8 cellular contexts compared by ENCODE assay signal in the genomic region with DNA sequence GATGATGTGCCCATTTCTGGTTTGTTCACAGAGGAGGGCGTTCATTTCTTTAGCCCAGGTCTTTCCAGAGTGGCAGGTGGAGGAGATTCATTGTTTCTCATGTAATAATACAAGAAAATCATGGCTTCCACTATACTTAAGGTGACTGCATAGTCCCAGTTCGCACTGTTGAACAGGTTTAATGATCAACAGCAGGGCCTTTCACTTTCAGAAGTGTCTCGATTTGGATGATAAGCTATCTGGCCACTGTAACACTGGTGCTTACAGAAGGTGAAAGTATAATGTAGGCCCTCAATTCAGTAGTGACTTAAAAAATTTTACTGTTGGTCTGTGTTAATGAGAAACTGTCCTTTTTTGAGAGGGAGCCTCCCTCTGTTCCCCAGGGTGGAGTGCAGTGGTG. TPM values are rescaled to one million over a fixed set of nuclear protein-coding genes. Genes with fewer than 3 reads are reported as not detected.
DNase-seq lines count a peak whose midpoint lies in the region; ATAC-seq and TF ChIP-seq lines count a peak whose summit lies in the region.

No MANE protein-coding gene starts in this region.

- H2AFZ ChIP-seq in OCI-LY1 (ENCODE audit: low read length): no peak overlapping the region

- H3K9me3 Mint-ChIP-seq in glutamatergic neuron (ENCODE audit: unreplicated experiment): peaks cover 7% of the 10 kb centered on the region

- peak; percentile 46 for ATAC-seq in GM18498 (IDR thresholded peaks at IDR 0.05; ENCODE audit: unreplicated experiment)
- peak; percentile 52 for ATAC-seq in GM21825 (IDR thresholded peaks at IDR 0.05; ENCODE audit: unreplicated experiment)
- no peak for ATAC-seq in upper lobe of right lung

- peak overlapping the region; percentile 87 for H3K9ac ChIP-seq in OCI-LY1 (ENCODE audit: low read length)

- H3K27me3 Mint-ChIP-seq in glutamatergic neuron (ENCODE audit: unreplicated experiment): peaks cover 2% of the 10 kb centered on the region

- intact Hi-C loops in upper lobe of right lung (cut with DNase I) (no loop called here), posterior vena cava (cut with DNase I) (no loop called here)

- H3K36me3 ChIP-seq in OCI-LY1 (ENCODE audit: insufficient read depth, low read length) (peaks cover 28% of the 10 kb centered on the region; the same call in 1 of the 2 replicates), upper lobe of right lung (peaks cover 27% of the 10 kb centered on the region)

- DNase-seq in glutamatergic neuron: no peak
- DNase-seq in upper lobe of right lung: no peak
- DNase-seq in posterior vena cava (ENCODE audit: low spot score): no peak
- no peak for DNase-seq in middle frontal gyrus (ENCODE audit: extremely low spot score, low spot score)
- DNase-seq in NCI-H1436 treated with DMSO at 0.1 percent for 48 hours (lab: John Stamatoyannopoulos, UW): no peak

- H3K9me3 ChIP-seq in OCI-LY1 (ENCODE audit: low read length): no peaks in the 10 kb centered on the region
- H3K9me3 ChIP-seq in upper lobe of right lung: no peaks in the 10 kb centered on the region

- TF ChIP-seq CTCF in OCI-LY1 (IDR thresholded peaks at IDR 0.05; ENCODE audit: low read length) (no peak), glutamatergic neuron (IDR thresholded peaks at IDR 0.05; ENCODE audit: partially characterized antibody, unreplicated experiment) (no peak), upper lobe of right lung (IDR thresholded peaks at IDR 0.05) (no peak)

- H3K27me3 ChIP-seq in OCI-LY1 (ENCODE audit: insufficient read depth, low read length) (no peaks in the 10 kb centered on the region), upper lobe of right lung (no peaks in the 10 kb centered on the region)

- H3F3A ChIP-seq in OCI-LY1 (ENCODE audit: insufficient read depth, low read length): no peaks in the 10 kb centered on the region

- H3K79me2 ChIP-seq in OCI-LY1 (ENCODE audit: insufficient read depth, low read length): peaks cover 20% of the 10 kb centered on the region

- peaks cover 9% of the 10 kb centered on the region for H3K4me1 Mint-ChIP-seq in glutamatergic neuron (ENCODE audit: low read depth, unreplicated experiment)

- H3K9me2 ChIP-seq in OCI-LY1 (ENCODE audit: low read depth, low read length): no peaks in the 10 kb centered on the region

- no peak overlapping the region for H3K27ac Mint-ChIP-seq in glutamatergic neuron (ENCODE audit: unreplicated experiment)

- no peaks in the 10 kb centered on the region for H3K36me3 Mint-ChIP-seq in glutamatergic neuron (ENCODE audit: unreplicated experiment)

- H3K4me3 Mint-ChIP-seq in glutamatergic neuron (ENCODE audit: unreplicated experiment): peak overlapping the region; percentile 98

- H3K4me2 ChIP-seq in OCI-LY1 (ENCODE audit: low read length): peak overlapping the region; percentile 89

- H4K20me1 ChIP-seq in OCI-LY1 (ENCODE audit: insufficient read depth, low read length): no peaks in the 10 kb centered on the region

- H3K4me1 ChIP-seq in OCI-LY1 (ENCODE audit: insufficient read depth, low read length, severe bottlenecking) (peaks cover 50% of the 10 kb centered on the region), upper lobe of right lung (peaks cover 25% of the 10 kb centered on the region)

- H3K27ac ChIP-seq in OCI-LY1 (ENCODE audit: low read depth, low read length, poor library complexity, severe bottlenecking) (peak overlapping the region; percentile 49), upper lobe of right lung (peak overlapping the region; percentile 95)

- H3K4me3 ChIP-seq in OCI-LY1 (ENCODE audit: low read depth, low read length, poor library complexity, severe bottlenecking): peak overlapping the region; percentile 97
- H3K4me3 ChIP-seq in upper lobe of right lung: peak overlapping the region; percentile 79

RNA-seq across cellular contexts. Expression of a gene that starts 1.4 kb away (rescaled TPM):
- total RNA-seq in glutamatergic neuron (ENCODE audit: unreplicated experiment) (28.5 TPM), upper lobe of right lung (42.5 TPM), posterior vena cava (10 to 100 TPM; 20.5 to 28.8 TPM)

RNA-seq across cellular contexts. Expression of a gene that starts 51.6 kb away (rescaled TPM):
- total RNA-seq in glutamatergic neuron (ENCODE audit: unreplicated experiment) (105 TPM), upper lobe of right lung (63.7 TPM), posterior vena cava (10 to 100 TPM; 58.9 to 65.8 TPM)
